ENCODE assay signal across 15 cellular contexts in the genomic region with DNA sequence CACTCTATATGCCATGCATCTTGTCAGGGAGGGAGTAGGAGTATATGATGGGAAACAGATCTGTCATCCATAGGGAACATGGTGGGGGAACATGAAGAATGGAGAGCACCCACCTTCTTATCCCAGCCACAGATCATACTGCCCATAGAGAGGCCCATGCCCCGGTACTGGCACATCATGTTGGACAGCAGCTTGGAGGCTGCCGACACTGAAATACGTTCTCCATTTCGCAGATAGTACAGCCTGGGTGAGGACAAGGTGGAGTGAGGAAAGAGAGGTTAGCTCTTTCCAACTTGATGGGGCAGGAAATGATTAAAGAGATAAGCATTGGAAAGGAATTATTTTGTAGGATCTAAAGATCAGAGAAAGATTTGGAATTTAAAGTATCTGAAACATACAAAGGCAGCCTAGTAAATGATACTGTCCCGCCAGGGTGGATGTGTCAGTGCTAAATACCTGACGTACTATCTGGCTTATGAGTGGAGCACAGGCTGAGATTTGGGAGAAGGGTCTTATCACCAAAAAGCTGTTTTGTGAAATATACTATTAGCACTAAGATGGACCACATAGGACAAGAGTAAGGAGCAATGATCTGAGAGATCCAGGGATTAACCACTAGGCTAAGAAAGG. TPM values are rescaled to one million over a fixed set of nuclear protein-coding genes. Genes with fewer than 3 reads are reported as not detected.
DNase-seq lines count a peak whose midpoint lies in the region; ATAC-seq and TF ChIP-seq lines count a peak whose summit lies in the region.
"Had no signal": no experiment of that assay in that cellular context is flagged by ENCODE, and none has a peak within 500 bp of the region (broad histone marks: within the 10 kb centered on the region; RNA-seq: fewer than 3 reads in every experiment).

No MANE protein-coding gene starts in this region.

- H4K8ac ChIP-seq in mesenchymal stem cell (ENCODE audit: low read length): no peak overlapping the region

- no peak overlapping the region for H2AFZ ChIP-seq in mesenchymal stem cell (ENCODE audit: low read depth, low read length)

- no peak overlapping the region for H4K91ac ChIP-seq in mesenchymal stem cell (ENCODE audit: low read length)

- H3K9ac ChIP-seq in mesenchymal stem cell (ENCODE audit: low read length): peak overlapping the region; percentile 44

- H2BK15ac ChIP-seq in mesenchymal stem cell (ENCODE audit: low read depth, poor library complexity, severe bottlenecking): no peak overlapping the region

- H3K4me1 Mint-ChIP-seq in activated naive CD4-positive, alpha-beta T cell treated with anti-CD3 and anti-CD28 coated beads, Interleukin-2, amount 50 U/mL, for 24 hours: peaks cover 72% of the 10 kb centered on the region
- H3K4me1 Mint-ChIP-seq in activated CD8-positive, alpha-beta T cell treated with anti-CD3 and anti-CD28 coated beads, Interleukin-2, amount 10 ng/mL, durations not matched to agents 7 days and 5 days (ENCODE audit: low read depth): peaks cover 61% of the 10 kb centered on the region

- H3K4me1 ChIP-seq in mesenchymal stem cell (ENCODE audit: control insufficient read depth, insufficient read depth, low read depth, low read length): peaks cover 11% of the 10 kb centered on the region
- H3K4me1 ChIP-seq in upper lobe of right lung: peaks cover 42% of the 10 kb centered on the region
- H3K4me1 ChIP-seq in body of pancreas: peaks cover 25% of the 10 kb centered on the region

- H2BK12ac ChIP-seq in mesenchymal stem cell (ENCODE audit: low read length in 2 of 2): no peak overlapping the region

- ATAC-seq in activated CD8-positive, alpha-beta T cell treated with anti-CD3 and anti-CD28 coated beads, Interleukin-2, amount 10 ng/mL, durations not matched to agents 7 days and 5 days: no peak
- ATAC-seq in upper lobe of right lung (no peak), GM19351 (IDR thresholded peaks at IDR 0.05; ENCODE audit: unreplicated experiment) (no peak), body of pancreas (no peak)
- ATAC-seq in activated CD4-positive, CD25-positive, alpha-beta regulatory T cell treated with anti-CD3 and anti-CD28 coated beads, Interleukin-2, amount 50 U/mL, for 24 hours: no peak
- ATAC-seq: left colon had no signal

- H3K18ac ChIP-seq in mesenchymal stem cell (ENCODE audit: low read depth in 1 of 2, low read length in 2 of 2): no peak overlapping the region

- H3K4me3 ChIP-seq in mesenchymal stem cell (ENCODE audit: insufficient read depth in 1 of 2, low read depth in 1 of 2, low read length in 2 of 2) (no peak overlapping the region), upper lobe of right lung (peak overlapping the region; percentile 94), body of pancreas (no peak overlapping the region)
- H3K4me3 ChIP-seq: HAP-1 had no signal

- no peaks in the 10 kb centered on the region for H3K9me3 ChIP-seq in mesenchymal stem cell (ENCODE audit: control insufficient read depth, low read length)
- no peaks in the 10 kb centered on the region for H3K9me3 ChIP-seq in upper lobe of right lung
- H3K9me3 ChIP-seq in body of pancreas: no peaks in the 10 kb centered on the region
- H3K9me3 ChIP-seq: HAP-1 had no signal

- H3K79me1 ChIP-seq in mesenchymal stem cell (replicated peaks; ENCODE audit: low read length, poor library complexity, severe bottlenecking): peaks cover 15% of the 10 kb centered on the region

- peaks cover 18 to 53% of the 10 kb centered on the region in 2 experiments for H3K36me3 ChIP-seq in mesenchymal stem cell (ENCODE audit: control insufficient read depth in 1 of 2, insufficient read depth in 2 of 2, low read depth in 1 of 2, low read length in 2 of 2)
- H3K36me3 ChIP-seq in upper lobe of right lung: peaks cover 42% of the 10 kb centered on the region
- peaks cover 0 to 2% of the 10 kb centered on the region in 2 donors for H3K36me3 ChIP-seq in body of pancreas (replicated peaks in 1 of 2; ENCODE audit: insufficient read depth in 1 of 2, low read depth in 2 of 2)
- H3K36me3 ChIP-seq: HAP-1 had no signal

- H3K27ac Mint-ChIP-seq in activated naive CD4-positive, alpha-beta T cell treated with anti-CD3 and anti-CD28 coated beads, Interleukin-2, amount 50 U/mL, for 24 hours: peak overlapping the region; percentile 85
- peak overlapping the region; percentile 99 for H3K27ac Mint-ChIP-seq in activated CD8-positive, alpha-beta T cell treated with anti-CD3 and anti-CD28 coated beads, Interleukin-2, amount 10 ng/mL, durations not matched to agents 7 days and 5 days
- H3K27ac Mint-ChIP-seq: progenitor cell of endocrine pancreas had no signal

- no peak for DNase-seq in activated naive CD4-positive, alpha-beta T cell treated with Interleukin-2 at 50 U/mL for 16 hours
- DNase-seq in activated CD8-positive, alpha-beta T cell treated with anti-CD3 and anti-CD28 coated beads, Interleukin-2, amount 10 ng/mL, durations not matched to agents 7 days and 5 days: peak; percentile 20
- DNase-seq in mesenchymal stem cell: no peak
- DNase-seq in upper lobe of right lung: no peak
- DNase-seq in body of pancreas: no peak
- DNase-seq: activated gamma-delta T cell; cortex of kidney; left colon; NCI-H2081 treated with DMSO at 0.1 percent for 48 hours; stimulated activated CD4-positive, alpha-beta T cell treated with anti-CD3 and anti-CD28 coated beads, Interleukin-4, amount 100 ng/mL, for 24 hours had no signal

- WGBS in mesenchymal stem cell: 94% methylated on average over 6 of the region's 6 CpGs
- 89 to 92% methylated on average over 6 of the region's 6 CpGs for WGBS in body of pancreas, 2 donors

- CTCF ChIA-PET in activated CD8-positive, alpha-beta T cell treated with anti-CD3 and anti-CD28 coated beads, Interleukin-2, amount 10 ng/mL, durations not matched to agents 7 days and 5 days (lab: Charles Lee): interaction anchor here (1.2 to 10.8 kb wide), 4 partner anchors 15 to 142 kb away, joined by 6 to 512 read pairs (median 204); a partner anchor contains a TSS

- H3K9me3 Mint-ChIP-seq in activated naive CD4-positive, alpha-beta T cell treated with anti-CD3 and anti-CD28 coated beads, Interleukin-2, amount 50 U/mL, for 24 hours: no peaks in the 10 kb centered on the region
- H3K9me3 Mint-ChIP-seq in activated CD8-positive, alpha-beta T cell treated with anti-CD3 and anti-CD28 coated beads, Interleukin-2, amount 10 ng/mL, durations not matched to agents 7 days and 5 days (ENCODE audit: insufficient read depth): no peaks in the 10 kb centered on the region

- POLR2A ChIA-PET in activated CD8-positive, alpha-beta T cell treated with anti-CD3 and anti-CD28 coated beads, Interleukin-2, amount 10 ng/mL, durations not matched to agents 7 days and 5 days (lab: Charles Lee): interaction anchor here (0.6 to 11.9 kb wide), 9 partner anchors 9 to 1189 kb away, joined by 3 to 812 read pairs (median 5); a partner anchor contains a TSS

- intact Hi-C loops in upper lobe of right lung (cut with DNase I): no loop called here
- intact Hi-C loops in body of pancreas (cut with DNase I): no loop called here

- H2AK5ac ChIP-seq in mesenchymal stem cell (ENCODE audit: low read length, severe bottlenecking): no peak overlapping the region

- no peak for TF ChIP-seq POLR2A in body of pancreas (IDR thresholded peaks at IDR 0.05)

- H3K4ac ChIP-seq in mesenchymal stem cell (ENCODE audit: low read depth in 1 of 2, low read length in 2 of 2): no peak overlapping the region

- no peak overlapping the region for H3K4me2 ChIP-seq in mesenchymal stem cell (ENCODE audit: low read length, poor library complexity, severe bottlenecking)

- no peak overlapping the region for H3K23ac ChIP-seq in mesenchymal stem cell (ENCODE audit: low read length in 2 of 2)

- H3K4me3 Mint-ChIP-seq in activated naive CD4-positive, alpha-beta T cell treated with anti-CD3 and anti-CD28 coated beads, Interleukin-2, amount 50 U/mL, for 24 hours: peak overlapping the region; percentile 99
- peak overlapping the region; percentile 98 for H3K4me3 Mint-ChIP-seq in activated CD8-positive, alpha-beta T cell treated with anti-CD3 and anti-CD28 coated beads, Interleukin-2, amount 10 ng/mL, durations not matched to agents 7 days and 5 days

- H3K36me3 Mint-ChIP-seq in activated naive CD4-positive, alpha-beta T cell treated with anti-CD3 and anti-CD28 coated beads, Interleukin-2, amount 50 U/mL, for 24 hours: peaks cover 51% of the 10 kb centered on the region
- H3K36me3 Mint-ChIP-seq in activated CD8-positive, alpha-beta T cell treated with anti-CD3 and anti-CD28 coated beads, Interleukin-2, amount 10 ng/mL, durations not matched to agents 7 days and 5 days (ENCODE audit: low read depth): peaks cover 78% of the 10 kb centered on the region

- H3K27ac ChIP-seq in mesenchymal stem cell (ENCODE audit: low read length, poor library complexity, severe bottlenecking): no peak overlapping the region
- peak overlapping the region; percentile 98 for H3K27ac ChIP-seq in upper lobe of right lung
- no peak overlapping the region for H3K27ac ChIP-seq in body of pancreas

- H3K27me3 Mint-ChIP-seq in activated naive CD4-positive, alpha-beta T cell treated with anti-CD3 and anti-CD28 coated beads, Interleukin-2, amount 50 U/mL, for 24 hours: no peaks in the 10 kb centered on the region
- no peaks in the 10 kb centered on the region for H3K27me3 Mint-ChIP-seq in activated CD8-positive, alpha-beta T cell treated with anti-CD3 and anti-CD28 coated beads, Interleukin-2, amount 10 ng/mL, durations not matched to agents 7 days and 5 days (ENCODE audit: low read depth)

- no peak overlapping the region for H2BK120ac ChIP-seq in mesenchymal stem cell (ENCODE audit: low read depth, low read length)

- H3K14ac ChIP-seq in mesenchymal stem cell (ENCODE audit: low read length in 2 of 2): no peak overlapping the region

- H3K27me3 ChIP-seq in mesenchymal stem cell (ENCODE audit: control insufficient read depth in 1 of 2, insufficient read depth in 1 of 2, low read length in 2 of 2): no peaks in the 10 kb centered on the region
- H3K27me3 ChIP-seq in upper lobe of right lung: no peaks in the 10 kb centered on the region
- H3K27me3 ChIP-seq in body of pancreas: no peaks in the 10 kb centered on the region

- H2BK5ac ChIP-seq in mesenchymal stem cell (ENCODE audit: low read depth, low read length, poor library complexity, severe bottlenecking): no peak overlapping the region

- no peak for TF ChIP-seq CTCF in upper lobe of right lung (IDR thresholded peaks at IDR 0.05)
- TF ChIP-seq CTCF in body of pancreas (IDR thresholded peaks at IDR 0.05): no peak

RNA-seq across cellular contexts. Expression of a gene that starts 1.7 kb away (rescaled TPM):
- total RNA-seq in activated CD8-positive, alpha-beta T cell treated with anti-CD3 and anti-CD28 coated beads, Interleukin-2, amount 10 ng/mL, durations not matched to agents 7 days and 5 days: 100 to 1,000 TPM; 385 to 397 TPM
- polyA plus RNA-seq in mesenchymal stem cell (2013, experiment 1 of 2): 73.2 TPM
- 77.8 TPM for polyA plus RNA-seq in mesenchymal stem cell (2013, experiment 2 of 2)
- total RNA-seq in upper lobe of right lung (86.9 TPM), body of pancreas (10 to 100 TPM in 1 of 2 donors, 1 to 10 TPM in 1; 9.9 to 24.1 TPM)

RNA-seq across cellular contexts. Expression of a gene that starts 3.6 kb away (rescaled TPM):
- total RNA-seq in activated CD8-positive, alpha-beta T cell treated with anti-CD3 and anti-CD28 coated beads, Interleukin-2, amount 10 ng/mL, durations not matched to agents 7 days and 5 days: 100 to 1,000 TPM; 145 to 159 TPM
- 23.7 TPM for polyA plus RNA-seq in mesenchymal stem cell (2013, experiment 1 of 2)
- polyA plus RNA-seq in mesenchymal stem cell (2013, experiment 2 of 2): 23.3 TPM
- total RNA-seq in upper lobe of right lung: 56.4 TPM
- total RNA-seq in body of pancreas: 10 to 100 TPM in 1 of 2 donors, 1 to 10 TPM in 1; 5.2 to 13.8 TPM

RNA-seq across cellular contexts. Expression of a gene that starts 11.4 kb away (rescaled TPM):
- 100 to 1,000 TPM; 319 to 328 TPM for total RNA-seq in activated CD8-positive, alpha-beta T cell treated with anti-CD3 and anti-CD28 coated beads, Interleukin-2, amount 10 ng/mL, durations not matched to agents 7 days and 5 days
- 27.8 TPM for polyA plus RNA-seq in mesenchymal stem cell (2013, experiment 1 of 2)
- 29.5 TPM for polyA plus RNA-seq in mesenchymal stem cell (2013, experiment 2 of 2)
- 60.4 TPM for total RNA-seq in upper lobe of right lung
- total RNA-seq in body of pancreas: 10 to 100 TPM in 1 of 2 donors, 1 to 10 TPM in 1; 7.9 to 12.2 TPM

RNA-seq across cellular contexts. Expression of a gene that starts 11.9 kb away (rescaled TPM):
- 100 to 1,000 TPM; 319 to 325 TPM for total RNA-seq in activated CD8-positive, alpha-beta T cell treated with anti-CD3 and anti-CD28 coated beads, Interleukin-2, amount 10 ng/mL, durations not matched to agents 7 days and 5 days
- 22.5 TPM for polyA plus RNA-seq in mesenchymal stem cell (2013, experiment 1 of 2)
- 23.3 TPM for polyA plus RNA-seq in mesenchymal stem cell (2013, experiment 2 of 2)
- 47.2 TPM for total RNA-seq in upper lobe of right lung
- 10 to 100 TPM in 1 of 2 donors, 1 to 10 TPM in 1; 4.6 to 14.5 TPM for total RNA-seq in body of pancreas
- total RNA-seq: progenitor cell of endocrine pancreas had no signal

RNA-seq across cellular contexts. Expression of a gene that starts 25.3 kb away (rescaled TPM):
- 10 to 100 TPM; 15.6 to 17.0 TPM for total RNA-seq in activated CD8-positive, alpha-beta T cell treated with anti-CD3 and anti-CD28 coated beads, Interleukin-2, amount 10 ng/mL, durations not matched to agents 7 days and 5 days
- polyA plus RNA-seq in mesenchymal stem cell (2013, experiment 1 of 2): 0.15 TPM
- 0.15 TPM for polyA plus RNA-seq in mesenchymal stem cell (2013, experiment 2 of 2)
- total RNA-seq in upper lobe of right lung (0.64 TPM), body of pancreas (not detected)
- total RNA-seq: progenitor cell of endocrine pancreas had no signal
